Comparison of ENCODE assay signal across 23 cellular contexts in the genomic region with DNA sequence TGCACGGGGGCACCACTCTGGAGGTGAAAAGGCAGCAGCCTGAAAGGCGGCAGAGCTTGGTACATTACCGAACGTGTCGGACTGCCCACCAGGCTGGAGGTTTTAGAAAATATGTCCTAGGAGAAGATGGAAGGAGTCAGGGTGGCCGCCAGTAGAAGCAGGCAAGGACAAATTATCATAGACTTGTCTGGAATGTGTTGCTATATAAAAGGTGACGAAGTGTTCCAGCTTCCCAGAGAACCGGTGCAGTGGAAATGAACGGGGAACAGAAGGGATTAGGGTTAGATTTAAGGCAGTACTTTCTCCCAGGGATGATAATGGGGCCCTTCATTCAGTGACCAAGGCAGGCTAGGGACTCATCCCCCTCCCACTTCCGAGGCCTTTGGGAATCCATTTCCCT.
"Had no signal": no experiment of that assay in that cellular context is flagged by ENCODE, and none has a peak within 500 bp of the region (broad histone marks: within the 10 kb centered on the region; RNA-seq: fewer than 3 reads in every experiment).

No MANE protein-coding gene starts in this region.

- H3K27ac Mint-ChIP-seq: activated CD8-positive, alpha-beta T cell treated with anti-CD3 and anti-CD28 coated beads, Interleukin-2, amount 10 ng/mL, durations not matched to agents 7 days and 5 days; activated naive CD4-positive, alpha-beta T cell treated with anti-CD3 and anti-CD28 coated beads for 36 hours; mesothelial cell of epicardium; nephron progenitor cell; stimulated activated naive CD8-positive, alpha-beta T cell treated with anti-CD3 and anti-CD28 coated beads, Interleukin-15, Interleukin-2, amounts not matched to agents 100 ng/mL and 50 ng/mL, for 24 hours had no signal

- H3K4me3 Mint-ChIP-seq: activated CD4-positive, alpha-beta T cell treated with anti-CD3 and anti-CD28 coated beads, Interleukin-2, amount 10 ng/mL, durations not matched to agents 7 days and 5 days; activated CD8-positive, alpha-beta T cell treated with anti-CD3 and anti-CD28 coated beads, Interleukin-2, amount 10 ng/mL, durations not matched to agents 7 days and 5 days; activated naive CD4-positive, alpha-beta T cell treated with anti-CD3 and anti-CD28 coated beads for 36 hours; activated T-cell treated with anti-CD3 and anti-CD28 coated beads, Interleukin-2, amount 50 U/mL, for 4 hours; immature natural killer cell; mesothelial cell of epicardium; nephron progenitor cell; stimulated activated naive CD8-positive, alpha-beta T cell treated with anti-CD3 and anti-CD28 coated beads, Interleukin-15, Interleukin-2, amounts not matched to agents 100 ng/mL and 50 ng/mL, for 24 hours had no signal

- H3K27me3 ChIP-seq: body of pancreas, heart right ventricle, tibial nerve had no signal

- H3K36me3 ChIP-seq: lower lobe of right lung had no signal

- H3K4me1 ChIP-seq: body of pancreas, lower lobe of right lung had no signal

- H3K27me3 Mint-ChIP-seq: activated CD4-positive, alpha-beta T cell treated with anti-CD3 and anti-CD28 coated beads, Interleukin-2, amount 10 ng/mL, durations not matched to agents 7 days and 5 days; stimulated activated naive CD8-positive, alpha-beta T cell treated with anti-CD3 and anti-CD28 coated beads, Interleukin-15, Interleukin-2, amounts not matched to agents 100 ng/mL and 50 ng/mL, for 24 hours had no signal

- H3K4me3 ChIP-seq: body of pancreas, esophagus muscularis mucosa, gastroesophageal sphincter, heart right ventricle, tibial nerve had no signal

- ATAC-seq: activated CD4-positive, CD25-positive, alpha-beta regulatory T cell treated with anti-CD3 and anti-CD28 coated beads, Interleukin-2, amount 50 U/mL, for 24 hours; activated CD8-positive, alpha-beta T cell treated with anti-CD3 and anti-CD28 coated beads, Interleukin-2, amount 10 ng/mL, durations not matched to agents 7 days and 5 days; activated T-cell treated with anti-CD3 and anti-CD28 coated beads, Interleukin-2, amount 50 U/mL, for 4 hours; gastroesophageal sphincter had no signal

- H3K9me3 ChIP-seq: body of pancreas, esophagus muscularis mucosa, gastroesophageal sphincter, heart right ventricle, lower lobe of right lung, tibial nerve had no signal

- H3K27ac ChIP-seq: body of pancreas, esophagus muscularis mucosa, gastroesophageal sphincter, lower lobe of right lung, tibial nerve had no signal

- H3K4me1 Mint-ChIP-seq: activated CD4-positive, alpha-beta T cell treated with anti-CD3 and anti-CD28 coated beads, Interleukin-2, amount 10 ng/mL, durations not matched to agents 7 days and 5 days; mesothelial cell of epicardium had no signal

- H3K9me3 Mint-ChIP-seq: activated CD4-positive, alpha-beta T cell treated with anti-CD3 and anti-CD28 coated beads, Interleukin-2, amount 10 ng/mL, durations not matched to agents 7 days and 5 days; activated naive CD4-positive, alpha-beta T cell treated with anti-CD3 and anti-CD28 coated beads for 36 hours; activated T-cell treated with anti-CD3 and anti-CD28 coated beads, Interleukin-2, amount 50 U/mL, for 4 hours; immature natural killer cell; mesothelial cell of epicardium; nephron progenitor cell; stimulated activated naive CD8-positive, alpha-beta T cell treated with anti-CD3 and anti-CD28 coated beads, Interleukin-15, Interleukin-2, amounts not matched to agents 100 ng/mL and 50 ng/mL, for 24 hours had no signal

- DNase-seq: activated CD4-positive, alpha-beta T cell treated with anti-CD3 and anti-CD28 coated beads, Interleukin-2, amount 10 ng/mL, durations not matched to agents 7 days and 5 days; activated CD8-positive, alpha-beta T cell treated with anti-CD3 and anti-CD28 coated beads, Interleukin-2, amount 10 ng/mL, durations not matched to agents 7 days and 5 days; activated naive CD4-positive, alpha-beta T cell treated with anti-CD3 and anti-CD28 coated beads for 36 hours; activated T-cell treated with anti-CD3 and anti-CD28 coated beads, Interleukin-2, amount 50 U/mL, for 4 hours; body of pancreas; cerebellar nuclear complex; cortex of kidney; effector CD4-positive, alpha-beta T cell; heart right ventricle; immature natural killer cell; lower lobe of right lung; nephron progenitor cell; occipital lobe; stimulated activated CD4-positive, alpha-beta T cell treated with anti-CD3 and anti-CD28 coated beads, Interleukin-12 subunit alpha, Interleukin-12 subunit beta, amount 100 ng/mL, for 4 hours; stimulated activated CD4-positive, alpha-beta T cell treated with anti-CD3 and anti-CD28 coated beads, Interleukin-1b, Interleukin-23, amount 100 ng/mL, for 48 hours; T-helper 1 cell; T1000 had no signal
